Comparison of ENCODE assay signal across 9 cellular contexts in genomic region chr22:48968201-48968959, GRCh38.
DNase-seq lines count a peak whose midpoint lies in the region; ATAC-seq, FAIRE-seq and TF ChIP-seq lines count a peak whose summit lies in the region.
"Had no signal": no experiment of that assay in that cellular context is flagged by ENCODE, and none has a peak within 500 bp of the region (broad histone marks: within the 10 kb centered on the region; RNA-seq: fewer than 3 reads in every experiment).

No MANE protein-coding gene starts in this region.

- CTCF ChIA-PET in H1 (lab: Charles Lee; ENCODE audit: partially characterized antibody): interaction anchor here (0.6 to 5.7 kb wide), 11 partner anchors 11 to 337 kb away, joined by 3 to 44 read pairs (median 3); no protein-coding TSS in a partner anchor

- no peaks in the 10 kb centered on the region for H3K27me3 ChIP-seq in H1 (replicated peaks in 1 of 4; ENCODE audit: control insufficient read depth in 3 of 4, extremely low read depth in 1 of 4, insufficient read depth in 3 of 4, low read length in 3 of 4)

- TF ChIP-seq POLR2A in H1 (IDR thresholded peaks at IDR 0.05; ENCODE audit: control extremely low read depth in 1 of 2, low read depth in 2 of 2, low read length in 2 of 2): no peak
- no peak for TF ChIP-seq POLR2A in GM12892 (IDR thresholded peaks at IDR 0.05; ENCODE audit: low read depth, low read length)

- POLR2A ChIA-PET in H1 (lab: Charles Lee; ENCODE audit: partially characterized antibody): no interaction called here

- H2AFZ ChIP-seq in H1 (ENCODE audit: low read length): no peak overlapping the region

- no peak overlapping the region for H3K56ac ChIP-seq in H1 (replicated peaks; ENCODE audit: insufficient read length, low read depth, low read length)

- FAIRE-seq in H1 (lab: Jason Lieb, UNC) (no peak), GM12892 (lab: Jason Lieb, UNC) (no peak)
- FAIRE-seq: colon had no signal

- no peak overlapping the region for H4K5ac ChIP-seq in H1 (ENCODE audit: insufficient read length, low read depth, low read length)

- no peak overlapping the region for H2BK15ac ChIP-seq in H1 (ENCODE audit: low read length)

- H3K79me2 ChIP-seq in H1 (ENCODE audit: control insufficient read depth in 1 of 2, insufficient read depth in 2 of 2, low read length in 2 of 2): no peaks in the 10 kb centered on the region

- no peak for ATAC-seq in HG03039 (IDR thresholded peaks at IDR 0.05; ENCODE audit: unreplicated experiment)
- no peak for ATAC-seq in HG02938 (IDR thresholded peaks at IDR 0.05; ENCODE audit: unreplicated experiment)

- H4K8ac ChIP-seq in H1 (ENCODE audit: extremely low read depth, insufficient read depth, low read length): no peak overlapping the region; the same call in 1 of the 2 replicates

- no peak for TF ChIP-seq EP300 in H1 (IDR thresholded peaks at IDR 0.05; ENCODE audit: borderline replicate concordance in 1 of 2, low read depth in 2 of 2, low read length in 2 of 2)

- TF ChIP-seq RAD21 in H1 (IDR thresholded peaks at IDR 0.05 in 1 of 2, conservative IDR thresholded peaks at IDR 0.05 in 1 of 2; ENCODE audit: low read depth in 2 of 2, low read length in 2 of 2): peak; percentile 78 to 85

- H2BK20ac ChIP-seq in H1 (ENCODE audit: low read length): no peak overlapping the region

- H3K9ac ChIP-seq in H1 (replicated peaks in 1 of 4; ENCODE audit: extremely low read depth in 1 of 4, low read depth in 3 of 4, low read length in 3 of 4): no peak overlapping the region

- no peak overlapping the region for H3K4me2 ChIP-seq in H1 (ENCODE audit: insufficient read depth in 1 of 2, low read depth in 2 of 2, low read length in 2 of 2)

- H2AK5ac ChIP-seq in H1 (ENCODE audit: low read depth, low read length): no peak overlapping the region

- no peak overlapping the region for H3K14ac ChIP-seq in H1 (ENCODE audit: insufficient read length)

- H3K36me3 ChIP-seq in H1 (ENCODE audit: control insufficient read depth in 2 of 4, insufficient read depth in 4 of 4, low read length in 3 of 4): no peaks in the 10 kb centered on the region

- TF ChIP-seq CTCF in H1 (IDR thresholded peaks at IDR 0.05; ENCODE audit: control extremely low read depth in 1 of 3, insufficient read depth in 1 of 3, low read depth in 1 of 3, low read length in 3 of 3): peak; percentile 79 to 91 (median 85)

- H3K4ac ChIP-seq in H1 (replicated peaks; ENCODE audit: insufficient read length, low read depth, low read length): no peak overlapping the region

- no peak overlapping the region for H3K4me3 ChIP-seq in H1 (ENCODE audit: extremely low read depth in 1 of 4, insufficient read depth in 2 of 4, low read depth in 3 of 4, low read length in 4 of 4)

- no peak overlapping the region for H3K27ac ChIP-seq in H1 (ENCODE audit: low read depth, low read length)

- no peaks in the 10 kb centered on the region for H3K23me2 ChIP-seq in H1 (ENCODE audit: low read depth, low read length)

- no peak overlapping the region for H2BK120ac ChIP-seq in H1 (replicated peaks; ENCODE audit: low read depth, low read length)

- H3K4me1 ChIP-seq in H1 (replicated peaks in 1 of 4; ENCODE audit: control insufficient read depth in 3 of 4, insufficient read depth in 4 of 4, low read length in 3 of 4): no peaks in the 10 kb centered on the region; a peak in 1 of 7 replicates

- H3K18ac ChIP-seq in H1 (ENCODE audit: extremely low read depth, low read length): no peak overlapping the region

- no peak overlapping the region for H2BK12ac ChIP-seq in H1 (ENCODE audit: low read depth, low read length)

- no peaks in the 10 kb centered on the region for H4K20me1 ChIP-seq in H1 (replicated peaks in 1 of 2; ENCODE audit: control insufficient read depth in 1 of 2, insufficient read depth in 2 of 2, low read length in 2 of 2)

- no peak overlapping the region for H2BK5ac ChIP-seq in H1 (ENCODE audit: low read depth, low read length)

- H4K91ac ChIP-seq in H1 (replicated peaks; ENCODE audit: insufficient read length, low read length): no peak overlapping the region

- no peaks in the 10 kb centered on the region for H3K9me3 ChIP-seq in H1 (ENCODE audit: insufficient read depth in 2 of 2, low read depth in 1 of 2, low read length in 1 of 2)

- DNase-seq in NCI-H2107 treated with DMSO at 0.1 percent for 48 hours (lab: John Stamatoyannopoulos, UW; ENCODE audit: unreplicated experiment): peak; percentile 3
- no peak for DNase-seq in NCI-H2107 (lab: John Stamatoyannopoulos, UW)
- peak; percentile 60 for DNase-seq in NCI-H69 (lab: John Stamatoyannopoulos, UW)
- DNase-seq in H1 (ENCODE audit: low read depth in 1 of 2, low spot score in 2 of 2): peak in 1 of 2 experiments; percentile 66
- DNase-seq in stimulated activated CD4-positive, alpha-beta T cell treated with anti-CD3 and anti-CD28 coated beads, Interleukin-2, amount 100 ng/mL, for 4 hours (ENCODE audit: low read depth): peak; percentile 4
- DNase-seq in GM12892 (ENCODE audit: insufficient read length): no peak

- H3K79me1 ChIP-seq in H1 (ENCODE audit: low read depth, low read length): no peaks in the 10 kb centered on the region

- H3K23ac ChIP-seq in H1 (ENCODE audit: insufficient read length): no peak overlapping the region

- WGBS in H1 (ENCODE audit: extremely low coverage in 1 of 2, insufficient coverage in 1 of 2, insufficient read length in 1 of 2, insufficient replicate concordance in 2 of 2, low coverage in 1 of 2, low lambda C conversion rate in 2 of 2, missing lambda C conversion rate in 1 of 2), 2 experiments: 55% methylated on average over 11 of the region's 11 CpGs; no CpG with 5 or more reads in 1 of the 2 experiments

TF ChIP-seq in H1, 55 proteins besides CTCF, POLR2A, EP300 and RAD21 (continues in another document):
- TF ChIP-seq TCF12 (IDR thresholded peaks at IDR 0.05; ENCODE audit: low read depth, low read length) (no peak), BRCA1 (IDR thresholded peaks at IDR 0.05; ENCODE audit: low read depth, low read length) (no peak)

Comparison
In these comparisons a context has a peak if more than half of its experiments do, and no peak if none do; other contexts are left out.
1. DNase-seq: peak in NCI-H2107 treated with DMSO at 0.1 percent for 48 hours (single experiment), NCI-H69 (single experiment) and stimulated activated CD4-positive, alpha-beta T cell treated with anti-CD3 and anti-CD28 coated beads, Interleukin-2, amount 100 ng/mL, for 4 hours (single experiment); none in NCI-H2107 (single experiment) and GM12892 (single experiment).